Comparison of ENCODE assay signal across 23 cellular contexts in the genomic region with DNA sequence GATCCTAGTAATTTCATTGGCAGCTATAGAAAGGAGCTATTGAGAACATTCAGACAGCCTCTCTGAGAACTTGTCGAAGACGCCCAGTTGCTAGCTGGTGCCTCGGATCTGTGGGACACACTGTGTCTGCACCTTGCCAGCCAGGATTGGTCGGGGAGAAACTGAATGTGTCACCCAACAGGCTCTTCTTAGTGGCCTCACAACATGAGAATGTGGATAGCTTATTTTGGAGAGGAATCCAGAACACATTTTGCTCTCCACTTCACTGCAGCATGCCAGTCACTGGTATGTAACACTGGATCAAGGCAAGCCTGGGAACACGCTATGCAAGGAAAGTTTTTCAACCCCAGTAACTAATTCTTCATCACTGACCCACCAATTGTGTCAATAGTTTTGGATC.
"Had no signal": no experiment of that assay in that cellular context is flagged by ENCODE, and none has a peak within 500 bp of the region (broad histone marks: within the 10 kb centered on the region; RNA-seq: fewer than 3 reads in every experiment).

No MANE protein-coding gene starts in this region.

- H3K27ac ChIP-seq: coronary artery, esophagus muscularis mucosa, left lung, lower lobe of right lung, ovary, psoas muscle, right lobe of liver, suprapubic skin had no signal

- H3K9me3 ChIP-seq: left lung, lower lobe of right lung, ovary, psoas muscle, right lobe of liver, suprapubic skin had no signal

- ATAC-seq: left lung; natural killer cell; psoas muscle; right lobe of liver; stimulated activated naive CD8-positive, alpha-beta T cell treated with anti-CD3 and anti-CD28 coated beads, Interleukin-15, amount 100 ng/mL, for 72 hours had no signal

- H3K4me1 ChIP-seq: left lung, lower lobe of right lung, psoas muscle, right lobe of liver, suprapubic skin had no signal

- DNase-seq: dermis blood vessel endothelial cell; effector memory CD4-positive, alpha-beta T cell; foreskin melanocyte; glutamatergic neuron; kidney; left lung; lower lobe of right lung; natural killer cell; occipital lobe; ovary; posterior cingulate gyrus; psoas muscle; right lobe of liver; stimulated activated CD4-positive, alpha-beta T cell treated with anti-CD3 and anti-CD28 coated beads, Interleukin-12 subunit alpha, Interleukin-12 subunit beta, amount 100 ng/mL, for 4 hours; stimulated activated CD4-positive, alpha-beta T cell treated with anti-CD3 and anti-CD28 coated beads, Interleukin-1b, Interleukin-23, amount 100 ng/mL, for 48 hours; stimulated activated CD4-positive, alpha-beta T cell treated with anti-CD3 and anti-CD28 coated beads, Interleukin-4, amount 100 ng/mL, for 1 hour; stimulated activated CD8-positive, alpha-beta memory T cell treated with anti-CD3 and anti-CD28 coated beads, Interleukin-4, amount 100 ng/mL, for 48 hours; stimulated activated naive CD4-positive, alpha-beta T cell; stimulated activated naive CD8-positive, alpha-beta T cell treated with anti-CD3 and anti-CD28 coated beads, Interleukin-15, amount 100 ng/mL, for 72 hours had no signal

- H3K4me2 ChIP-seq: smooth muscle cell had no signal

- H3K27me3 ChIP-seq: esophagus muscularis mucosa, left lung, ovary, right lobe of liver, suprapubic skin had no signal

- H3K4me3 ChIP-seq: coronary artery, esophagus muscularis mucosa, left lung, lower lobe of right lung, ovary, psoas muscle, right lobe of liver, smooth muscle cell, suprapubic skin had no signal

- H3K36me3 ChIP-seq: esophagus muscularis mucosa, left lung, lower lobe of right lung, ovary, right lobe of liver, suprapubic skin had no signal
